1 cellular context compared by ENCODE assay signal in genomic region chr3:114902691-114903101, GRCh38.
TF ChIP-seq lines count a peak whose summit lies in the region.

No MANE protein-coding gene starts in this region.

TF ChIP-seq in GM23338, 12 proteins besides CTCF, POLR2A, EP300 and RAD21 (continued from another document):
- TF ChIP-seq STAT1 (IDR thresholded peaks at IDR 0.05; ENCODE audit: unreplicated experiment) (no peak), CREB1 (CRISPR knock-in tag; IDR thresholded peaks at IDR 0.05; ENCODE audit: low read depth) (0 out of 2 replicates have a peak, but pooled peaks have one; percentile 26), REST (IDR thresholded peaks at IDR 0.05; ENCODE audit: unreplicated experiment) (no peak), POLR2AphosphoS5 (IDR thresholded peaks at IDR 0.05; ENCODE audit: low read depth) (no peak), EZH2phosphoT487 (IDR thresholded peaks at IDR 0.05; ENCODE audit: unreplicated experiment) (no peak), ZNF114 (CRISPR knock-in tag; IDR thresholded peaks at IDR 0.05) (no peak)
TF ChIP-seq in GM23338: peak in this region for 3.
